Comparison of ENCODE assay signal across 1 cellular context in genomic region chr19:374886-375235, GRCh38.
TF ChIP-seq lines count a peak whose summit lies in the region.

No MANE protein-coding gene starts in this region.

TF ChIP-seq in HepG2, 621 proteins besides CTCF, POLR2A, EP300 and RAD21:
- TF ChIP-seq EZH2 (conservative IDR thresholded peaks at IDR 0.05; ENCODE audit: low read depth, low read length) (peak; percentile 72; the same call in 1 of the 2 replicates), ZNF496 (CRISPR knock-in tag; IDR thresholded peaks at IDR 0.05; ENCODE audit: insufficient replicate concordance) (no peak)
